In genomic region chr7:96311967-96312366, GRCh38 we compare ENCODE assay signal across 9 cellular contexts. TPM values are rescaled to one million over a fixed set of nuclear protein-coding genes. Genes with fewer than 3 reads are reported as not detected.
DNase-seq lines count a peak whose midpoint lies in the region; ATAC-seq and TF ChIP-seq lines count a peak whose summit lies in the region.
"Had no signal": no experiment of that assay in that cellular context is flagged by ENCODE, and none has a peak within 500 bp of the region (broad histone marks: within the 10 kb centered on the region; RNA-seq: fewer than 3 reads in every experiment).

No MANE protein-coding gene starts in this region.

- H3K27me3 Mint-ChIP-seq in MCF 10A (ENCODE audit: insufficient read depth, unreplicated experiment) (no peaks in the 10 kb centered on the region), osteocyte (ENCODE audit: unreplicated experiment) (no peaks in the 10 kb centered on the region)
- no peaks in the 10 kb centered on the region for H3K27me3 Mint-ChIP-seq in activated T-helper 17 cell treated with anti-CD3 and anti-CD28 coated beads, Interleukin-2, amount 50 U/mL, for 72 hours
- H3K27me3 Mint-ChIP-seq: T-cell had no signal

- no peaks in the 10 kb centered on the region for H3K36me3 ChIP-seq in breast epithelium
- H3K36me3 ChIP-seq in lower lobe of right lung: no peaks in the 10 kb centered on the region
- no peaks in the 10 kb centered on the region for H3K36me3 ChIP-seq in aorta (ENCODE audit: control insufficient read depth in 1 of 2, insufficient read depth in 2 of 2, low read length in 1 of 2)

- H3K36me3 Mint-ChIP-seq in MCF 10A (ENCODE audit: insufficient read depth, unreplicated experiment) (peaks cover 19% of the 10 kb centered on the region), osteocyte (ENCODE audit: unreplicated experiment) (peaks cover 13% of the 10 kb centered on the region)
- H3K36me3 Mint-ChIP-seq in activated T-helper 17 cell treated with anti-CD3 and anti-CD28 coated beads, Interleukin-2, amount 50 U/mL, for 72 hours (ENCODE audit: low read depth): peaks cover 6% of the 10 kb centered on the region

- peak; percentile 57 for DNase-seq in MCF 10A (ENCODE audit: unreplicated experiment)
- DNase-seq in breast epithelium (ENCODE audit: low spot score in 2 of 2): no peak
- DNase-seq in dedifferentiated amniotic fluid mesenchymal stem cell (ENCODE audit: extremely low spot score): peak; percentile 22
- DNase-seq in lower lobe of right lung: no peak
- DNase-seq in aorta: no peak
- DNase-seq in DMS153 treated with DMSO at 0.1 percent for 48 hours (lab: John Stamatoyannopoulos, UW; ENCODE audit: unreplicated experiment): no peak
- no peak for DNase-seq in osteocyte (ENCODE audit: extremely low spot score, unreplicated experiment)
- DNase-seq: T-cell had no signal

- POLR2A ChIA-PET in MCF 10A (lab: Yijun Ruan, JAX): interaction anchor here (0.7 to 2.5 kb wide), 6 partner anchors 8 to 638 kb away, joined by 3 to 11 read pairs (median 4); no protein-coding TSS in a partner anchor

- H3K27ac Mint-ChIP-seq in MCF 10A (ENCODE audit: low read depth, unreplicated experiment) (no peak overlapping the region), osteocyte (ENCODE audit: unreplicated experiment) (no peak overlapping the region)
- no peak overlapping the region for H3K27ac Mint-ChIP-seq in activated T-helper 17 cell treated with anti-CD3 and anti-CD28 coated beads, Interleukin-2, amount 50 U/mL, for 72 hours

- TF ChIP-seq POLR2A in breast epithelium (IDR thresholded peaks at IDR 0.05): no peak

- intact Hi-C loops in MCF 10A (cut with micrococcal nuclease): no loop called here
- intact Hi-C loops in breast epithelium (cut with DNase I; ENCODE audit: low total_unique reads): no loop called here
- intact Hi-C loops in lower lobe of right lung (cut with DNase I): no loop called here
- intact Hi-C loops in aorta (cut with DNase I): loop anchor here in 1 of 2 donors (10.0 kb wide), 1 partner anchor 117 kb away; no protein-coding TSS in a partner anchor

- no peaks in the 10 kb centered on the region for H3K9me3 ChIP-seq in breast epithelium
- H3K9me3 ChIP-seq in lower lobe of right lung: no peaks in the 10 kb centered on the region
- H3K9me3 ChIP-seq in aorta (ENCODE audit: control insufficient read depth, low read length): no peaks in the 10 kb centered on the region

- TF ChIP-seq CTCF in MCF 10A (IDR thresholded peaks at IDR 0.05; ENCODE audit: unreplicated experiment) (no peak), breast epithelium (IDR thresholded peaks at IDR 0.05) (no peak), lower lobe of right lung (IDR thresholded peaks at IDR 0.05) (no peak), osteocyte (IDR thresholded peaks at IDR 0.05) (no peak)

- 86 to 88% methylated on average over 2 of the region's 2 CpGs for WGBS in aorta, 2 donors

- H3K27me3 ChIP-seq in breast epithelium: no peaks in the 10 kb centered on the region
- H3K27me3 ChIP-seq in lower lobe of right lung (ENCODE audit: low read depth): no peaks in the 10 kb centered on the region
- no peaks in the 10 kb centered on the region for H3K27me3 ChIP-seq in aorta (ENCODE audit: control insufficient read depth in 1 of 2, insufficient read depth in 2 of 2, low read length in 1 of 2)

- H3K27ac ChIP-seq in breast epithelium (no peak overlapping the region), lower lobe of right lung (no peak overlapping the region), aorta (ENCODE audit: low read depth in 1 of 2, low read length in 2 of 2) (no peak overlapping the region)

- CTCF ChIA-PET in MCF 10A (lab: Yijun Ruan, JAX): interaction anchor here (1.1 to 1.3 kb wide), 3 partner anchors 18 to 715 kb away, joined by 3 to 4 read pairs (median 3); no protein-coding TSS in a partner anchor

- H3K4me1 Mint-ChIP-seq in MCF 10A (ENCODE audit: insufficient read depth, unreplicated experiment) (peaks cover 62% of the 10 kb centered on the region), osteocyte (ENCODE audit: unreplicated experiment) (peaks cover 24% of the 10 kb centered on the region)
- peaks cover 20% of the 10 kb centered on the region for H3K4me1 Mint-ChIP-seq in activated T-helper 17 cell treated with anti-CD3 and anti-CD28 coated beads, Interleukin-2, amount 50 U/mL, for 72 hours

- H3K9me3 Mint-ChIP-seq in MCF 10A (ENCODE audit: unreplicated experiment): no peaks in the 10 kb centered on the region
- H3K9me3 Mint-ChIP-seq in activated T-helper 17 cell treated with anti-CD3 and anti-CD28 coated beads, Interleukin-2, amount 50 U/mL, for 72 hours: no peaks in the 10 kb centered on the region
- no peaks in the 10 kb centered on the region for H3K9me3 Mint-ChIP-seq in osteocyte (ENCODE audit: unreplicated experiment)
- H3K9me3 Mint-ChIP-seq: T-cell had no signal

- H3K4me3 ChIP-seq in breast epithelium (no peak overlapping the region), lower lobe of right lung (no peak overlapping the region), aorta (ENCODE audit: low read length in 2 of 2) (no peak overlapping the region)

- peak; percentile 86 to 94 for ATAC-seq in lower lobe of right lung
- ATAC-seq in aorta (ENCODE audit: low FRiP score): peak; percentile 76
- no peak for ATAC-seq in activated T-helper 17 cell treated with anti-CD3 and anti-CD28 coated beads, Interleukin-2, amount 50 U/mL, for 72 hours (replicated peaks)
- ATAC-seq: T-cell had no signal

- peaks cover 0 to 4% of the 10 kb centered on the region in 2 donors for H3K4me1 ChIP-seq in breast epithelium
- peaks cover 68% of the 10 kb centered on the region for H3K4me1 ChIP-seq in lower lobe of right lung
- peaks cover 0 to 5% of the 10 kb centered on the region in 2 donors for H3K4me1 ChIP-seq in aorta (ENCODE audit: control insufficient read depth in 1 of 2, insufficient read depth in 2 of 2, low read length in 2 of 2)

- H3K4me3 Mint-ChIP-seq in MCF 10A (ENCODE audit: unreplicated experiment) (no peak overlapping the region), osteocyte (ENCODE audit: unreplicated experiment) (no peak overlapping the region)
- no peak overlapping the region for H3K4me3 Mint-ChIP-seq in activated T-helper 17 cell treated with anti-CD3 and anti-CD28 coated beads, Interleukin-2, amount 50 U/mL, for 72 hours
- H3K4me3 Mint-ChIP-seq: T-cell had no signal

- BruUV-seq in MCF 10A (replicated peaks; lab: Mats Ljungman, UMichigan): no TSS peak

RNA-seq across cellular contexts. Expression of gene SLC25A13, which starts 9.9 kb away (rescaled TPM):
- total RNA-seq in MCF 10A (2022) (23.4 and 28.6 TPM in 2 replicates), breast epithelium (10 to 100 TPM; 33.1 to 39.0 (median 33.2) TPM), lower lobe of right lung (24.8 TPM), aorta (10 to 100 TPM; 18.0 to 29.8 TPM), osteocyte (27.4 and 29.3 TPM in 2 replicates)
- polyA plus RNA-seq in aorta: 1 to 10 TPM; 7.7 to 9.5 TPM
- total RNA-seq in activated T-helper 17 cell treated with anti-CD3 and anti-CD28 coated beads, Interleukin-2, amount 50 U/mL, for 72 hours: 10 to 100 TPM in 1 of 2 donors, 1 to 10 TPM in 1; 6.5 to 12.8 TPM

Comparison
In these comparisons a context has a peak if more than half of its experiments do, and no peak if none do; other contexts are left out.
1. DNase-seq: peak in MCF 10A (single experiment) and dedifferentiated amniotic fluid mesenchymal stem cell (single experiment); none in breast epithelium (0 of 2), lower lobe of right lung (single experiment), aorta (0 of 2), DMS153 treated with DMSO at 0.1 percent for 48 hours (single experiment) and osteocyte (single experiment).